In the genomic region with DNA sequence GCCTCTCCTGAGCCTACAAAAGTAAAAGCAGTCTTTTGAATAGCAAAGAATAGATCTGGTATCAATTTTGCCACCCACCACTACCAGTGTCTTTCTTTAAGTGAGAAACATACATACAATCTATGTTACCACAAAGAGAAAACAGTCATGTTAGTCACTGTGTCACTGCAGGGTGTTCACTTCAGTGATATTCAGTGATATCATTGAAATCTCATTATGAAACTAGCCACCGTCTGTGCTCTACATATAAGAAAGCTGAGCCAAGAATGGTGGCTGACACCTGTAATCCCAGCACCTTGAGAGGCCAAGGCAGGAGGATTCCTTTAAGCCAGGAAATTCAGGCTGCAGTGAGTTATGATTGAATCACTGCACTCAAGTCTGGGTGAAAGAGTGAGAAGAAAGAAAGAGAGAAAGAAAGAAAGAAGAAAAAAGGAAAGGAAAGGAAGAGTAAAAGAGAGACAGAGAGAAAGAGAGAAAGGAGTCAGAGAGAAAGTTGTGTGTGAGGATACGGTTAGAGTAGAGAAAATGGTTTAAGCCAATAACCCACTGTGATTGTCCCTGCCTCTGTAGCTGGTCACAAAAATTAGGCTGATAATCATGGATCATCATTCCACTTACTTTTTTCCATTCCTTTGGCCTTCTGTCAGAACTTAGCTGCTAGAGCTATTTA, we compare ENCODE assay signal across 16 cellular contexts.
DNase-seq lines count a peak whose midpoint lies in the region; ATAC-seq and TF ChIP-seq lines count a peak whose summit lies in the region.
"Had no signal": no experiment of that assay in that cellular context is flagged by ENCODE, and none has a peak within 500 bp of the region (broad histone marks: within the 10 kb centered on the region; RNA-seq: fewer than 3 reads in every experiment).

No MANE protein-coding gene starts in this region.

- no peak for DNase-seq in activated CD8-positive, alpha-beta T cell treated with anti-CD3 and anti-CD28 coated beads for 36 hours
- DNase-seq in activated CD8-positive, alpha-beta T cell treated with anti-CD3 and anti-CD28 coated beads, Interleukin-2, amount 10 ng/mL, durations not matched to agents 7 days and 5 days, result no peak
- DNase-seq in activated naive CD4-positive, alpha-beta T cell treated with anti-CD3 and anti-CD28 coated beads, Interleukin-2, amount 10 ng/mL, durations not matched to agents 7 days and 5 days, result no peak
- DNase-seq in stimulated activated effector memory CD8-positive, alpha-beta T cell treated with anti-CD3 and anti-CD28 coated beads, Interleukin-12 subunit alpha, Interleukin-12 subunit beta, amount 100 ng/mL, for 72 hours (ENCODE audit: low spot score in 2 of 2), result no peak
- no peak for DNase-seq in brain microvascular endothelial cell
- DNase-seq: CD8-positive, alpha-beta T cell; COR-L47; DMS153; DMS79 treated with DMSO at 0.1 percent for 48 hours; EL; H7 had no signal

- H3K9me3 Mint-ChIP-seq in activated CD8-positive, alpha-beta T cell treated with anti-CD3 and anti-CD28 coated beads for 36 hours, result peaks cover 8% of the 10 kb centered on the region
- H3K9me3 Mint-ChIP-seq in activated CD8-positive, alpha-beta T cell treated with anti-CD3 and anti-CD28 coated beads, Interleukin-2, amount 10 ng/mL, durations not matched to agents 7 days and 5 days (ENCODE audit: insufficient read depth), result peaks cover 9% of the 10 kb centered on the region
- H3K9me3 Mint-ChIP-seq in activated naive CD4-positive, alpha-beta T cell treated with anti-CD3 and anti-CD28 coated beads, Interleukin-2, amount 50 U/mL, for 24 hours, result peaks cover 10% of the 10 kb centered on the region
- peaks cover 1% of the 10 kb centered on the region for H3K9me3 Mint-ChIP-seq in activated naive CD4-positive, alpha-beta T cell treated with anti-CD3 and anti-CD28 coated beads, Interleukin-2, amount 10 ng/mL, durations not matched to agents 7 days and 5 days
- no peaks in the 10 kb centered on the region for H3K9me3 Mint-ChIP-seq in activated T-helper 17 cell treated with anti-CD3 and anti-CD28 coated beads, Interleukin-2, amount 50 U/mL, for 72 hours
- H3K9me3 Mint-ChIP-seq in stimulated activated effector memory CD8-positive, alpha-beta T cell treated with anti-CD3 and anti-CD28 coated beads, Interleukin-12 subunit alpha, Interleukin-12 subunit beta, amount 100 ng/mL, for 72 hours, result peaks cover 4% of the 10 kb centered on the region
- H3K9me3 Mint-ChIP-seq: GM23338 had no signal

- POLR2A ChIA-PET in activated CD8-positive, alpha-beta T cell treated with anti-CD3 and anti-CD28 coated beads for 36 hours (lab: Charles Lee), result interaction anchor here (1.0 kb wide), 1 partner anchor 16 kb away, joined by 3 read pairs; no protein-coding TSS in a partner anchor
- POLR2A ChIA-PET in activated CD8-positive, alpha-beta T cell treated with anti-CD3 and anti-CD28 coated beads, Interleukin-2, amount 10 ng/mL, durations not matched to agents 7 days and 5 days (lab: Charles Lee), result no interaction called here

- H3K27me3 Mint-ChIP-seq in activated CD8-positive, alpha-beta T cell treated with anti-CD3 and anti-CD28 coated beads for 36 hours, result no peaks in the 10 kb centered on the region
- no peaks in the 10 kb centered on the region for H3K27me3 Mint-ChIP-seq in activated CD8-positive, alpha-beta T cell treated with anti-CD3 and anti-CD28 coated beads, Interleukin-2, amount 10 ng/mL, durations not matched to agents 7 days and 5 days (ENCODE audit: low read depth)
- H3K27me3 Mint-ChIP-seq in activated naive CD4-positive, alpha-beta T cell treated with anti-CD3 and anti-CD28 coated beads, Interleukin-2, amount 50 U/mL, for 24 hours, result no peaks in the 10 kb centered on the region
- H3K27me3 Mint-ChIP-seq in activated naive CD4-positive, alpha-beta T cell treated with anti-CD3 and anti-CD28 coated beads, Interleukin-2, amount 10 ng/mL, durations not matched to agents 7 days and 5 days, result no peaks in the 10 kb centered on the region
- no peaks in the 10 kb centered on the region for H3K27me3 Mint-ChIP-seq in activated T-helper 17 cell treated with anti-CD3 and anti-CD28 coated beads, Interleukin-2, amount 50 U/mL, for 72 hours

- H3K27me3 ChIP-seq in brain microvascular endothelial cell (replicated peaks), result no peaks in the 10 kb centered on the region

- H3K4me3 ChIP-seq in brain microvascular endothelial cell (ENCODE audit: low read depth, low read length), result no peak overlapping the region
- H3K4me3 ChIP-seq: A549, GM23338 had no signal

- intact Hi-C loops in activated CD8-positive, alpha-beta T cell treated with anti-CD3 and anti-CD28 coated beads for 36 hours (cut with micrococcal nuclease), result no loop called here

- in situ Hi-C loops in brain microvascular endothelial cell (cut with HindIII; ENCODE audit: low pct_ligation_motif_present, low sequenced_read_pairs), result no loop called here

- H3K27ac Mint-ChIP-seq in activated CD8-positive, alpha-beta T cell treated with anti-CD3 and anti-CD28 coated beads for 36 hours, result no peak overlapping the region
- no peak overlapping the region for H3K27ac Mint-ChIP-seq in activated CD8-positive, alpha-beta T cell treated with anti-CD3 and anti-CD28 coated beads, Interleukin-2, amount 10 ng/mL, durations not matched to agents 7 days and 5 days
- peak overlapping the region; percentile 3 for H3K27ac Mint-ChIP-seq in activated naive CD4-positive, alpha-beta T cell treated with anti-CD3 and anti-CD28 coated beads, Interleukin-2, amount 50 U/mL, for 24 hours
- H3K27ac Mint-ChIP-seq in activated naive CD4-positive, alpha-beta T cell treated with anti-CD3 and anti-CD28 coated beads, Interleukin-2, amount 10 ng/mL, durations not matched to agents 7 days and 5 days, result no peak overlapping the region
- no peak overlapping the region for H3K27ac Mint-ChIP-seq in activated T-helper 17 cell treated with anti-CD3 and anti-CD28 coated beads, Interleukin-2, amount 50 U/mL, for 72 hours
- H3K27ac Mint-ChIP-seq in stimulated activated effector memory CD8-positive, alpha-beta T cell treated with anti-CD3 and anti-CD28 coated beads, Interleukin-12 subunit alpha, Interleukin-12 subunit beta, amount 100 ng/mL, for 72 hours, result peak overlapping the region; percentile 4
- H3K27ac Mint-ChIP-seq: CD14-positive monocyte; CD8-positive, alpha-beta T cell; GM23338 had no signal

- H3K27ac ChIP-seq in brain microvascular endothelial cell, result no peak overlapping the region
- H3K27ac ChIP-seq: A549 had no signal

- ATAC-seq in activated CD8-positive, alpha-beta T cell treated with anti-CD3 and anti-CD28 coated beads for 36 hours, result peak; percentile 97
- ATAC-seq in activated CD8-positive, alpha-beta T cell treated with anti-CD3 and anti-CD28 coated beads, Interleukin-2, amount 10 ng/mL, durations not matched to agents 7 days and 5 days, result no peak
- peak; percentile 66 for ATAC-seq in activated T-helper 17 cell treated with anti-CD3 and anti-CD28 coated beads, Interleukin-2, amount 50 U/mL, for 72 hours (replicated peaks)
- ATAC-seq in stimulated activated effector memory CD8-positive, alpha-beta T cell treated with anti-CD3 and anti-CD28 coated beads, Interleukin-12 subunit alpha, Interleukin-12 subunit beta, amount 100 ng/mL, for 72 hours, result peak; percentile 99
- ATAC-seq: A549; CD8-positive, alpha-beta T cell; GM23338 had no signal

- no peak for TF ChIP-seq CTCF in activated CD8-positive, alpha-beta T cell treated with anti-CD3 and anti-CD28 coated beads for 36 hours (IDR thresholded peaks at IDR 0.05)
- TF ChIP-seq CTCF in brain microvascular endothelial cell (IDR thresholded peaks at IDR 0.05; ENCODE audit: low read depth, low read length, missing control alignments), result no peak

- H3K36me3 ChIP-seq in brain microvascular endothelial cell (replicated peaks), result no peaks in the 10 kb centered on the region

- CTCF ChIA-PET in activated CD8-positive, alpha-beta T cell treated with anti-CD3 and anti-CD28 coated beads for 36 hours (lab: Charles Lee), result no interaction called here
- CTCF ChIA-PET in activated CD8-positive, alpha-beta T cell treated with anti-CD3 and anti-CD28 coated beads, Interleukin-2, amount 10 ng/mL, durations not matched to agents 7 days and 5 days (lab: Charles Lee), result no interaction called here
- CTCF ChIA-PET in activated naive CD4-positive, alpha-beta T cell treated with anti-CD3 and anti-CD28 coated beads, Interleukin-2, amount 10 ng/mL, durations not matched to agents 7 days and 5 days (lab: Charles Lee), result no interaction called here

- H3K4me1 Mint-ChIP-seq in activated CD8-positive, alpha-beta T cell treated with anti-CD3 and anti-CD28 coated beads for 36 hours (ENCODE audit: low read depth), result peaks cover 10% of the 10 kb centered on the region
- peaks cover 2% of the 10 kb centered on the region for H3K4me1 Mint-ChIP-seq in activated CD8-positive, alpha-beta T cell treated with anti-CD3 and anti-CD28 coated beads, Interleukin-2, amount 10 ng/mL, durations not matched to agents 7 days and 5 days (ENCODE audit: low read depth)
- H3K4me1 Mint-ChIP-seq in activated naive CD4-positive, alpha-beta T cell treated with anti-CD3 and anti-CD28 coated beads, Interleukin-2, amount 50 U/mL, for 24 hours, result peaks cover 7% of the 10 kb centered on the region
- no peaks in the 10 kb centered on the region for H3K4me1 Mint-ChIP-seq in activated naive CD4-positive, alpha-beta T cell treated with anti-CD3 and anti-CD28 coated beads, Interleukin-2, amount 10 ng/mL, durations not matched to agents 7 days and 5 days
- H3K4me1 Mint-ChIP-seq in activated T-helper 17 cell treated with anti-CD3 and anti-CD28 coated beads, Interleukin-2, amount 50 U/mL, for 72 hours, result no peaks in the 10 kb centered on the region
- peaks cover 6% of the 10 kb centered on the region for H3K4me1 Mint-ChIP-seq in stimulated activated effector memory CD8-positive, alpha-beta T cell treated with anti-CD3 and anti-CD28 coated beads, Interleukin-12 subunit alpha, Interleukin-12 subunit beta, amount 100 ng/mL, for 72 hours
- H3K4me1 Mint-ChIP-seq: GM23338 had no signal

- peaks cover 3% of the 10 kb centered on the region for H3K36me3 Mint-ChIP-seq in activated CD8-positive, alpha-beta T cell treated with anti-CD3 and anti-CD28 coated beads for 36 hours (ENCODE audit: low read depth)
- no peaks in the 10 kb centered on the region for H3K36me3 Mint-ChIP-seq in activated CD8-positive, alpha-beta T cell treated with anti-CD3 and anti-CD28 coated beads, Interleukin-2, amount 10 ng/mL, durations not matched to agents 7 days and 5 days (ENCODE audit: low read depth)
- no peaks in the 10 kb centered on the region for H3K36me3 Mint-ChIP-seq in activated naive CD4-positive, alpha-beta T cell treated with anti-CD3 and anti-CD28 coated beads, Interleukin-2, amount 50 U/mL, for 24 hours
- no peaks in the 10 kb centered on the region for H3K36me3 Mint-ChIP-seq in activated naive CD4-positive, alpha-beta T cell treated with anti-CD3 and anti-CD28 coated beads, Interleukin-2, amount 10 ng/mL, durations not matched to agents 7 days and 5 days
- no peaks in the 10 kb centered on the region for H3K36me3 Mint-ChIP-seq in activated T-helper 17 cell treated with anti-CD3 and anti-CD28 coated beads, Interleukin-2, amount 50 U/mL, for 72 hours (ENCODE audit: low read depth)
- H3K36me3 Mint-ChIP-seq in stimulated activated effector memory CD8-positive, alpha-beta T cell treated with anti-CD3 and anti-CD28 coated beads, Interleukin-12 subunit alpha, Interleukin-12 subunit beta, amount 100 ng/mL, for 72 hours, result no peaks in the 10 kb centered on the region
- H3K36me3 Mint-ChIP-seq: CD8-positive, alpha-beta T cell had no signal

- H3K4me3 Mint-ChIP-seq in activated CD8-positive, alpha-beta T cell treated with anti-CD3 and anti-CD28 coated beads for 36 hours, result no peak overlapping the region
- H3K4me3 Mint-ChIP-seq in activated CD8-positive, alpha-beta T cell treated with anti-CD3 and anti-CD28 coated beads, Interleukin-2, amount 10 ng/mL, durations not matched to agents 7 days and 5 days, result no peak overlapping the region
- H3K4me3 Mint-ChIP-seq in activated naive CD4-positive, alpha-beta T cell treated with anti-CD3 and anti-CD28 coated beads, Interleukin-2, amount 50 U/mL, for 24 hours, result no peak overlapping the region
- H3K4me3 Mint-ChIP-seq in activated naive CD4-positive, alpha-beta T cell treated with anti-CD3 and anti-CD28 coated beads, Interleukin-2, amount 10 ng/mL, durations not matched to agents 7 days and 5 days, result no peak overlapping the region
- no peak overlapping the region for H3K4me3 Mint-ChIP-seq in activated T-helper 17 cell treated with anti-CD3 and anti-CD28 coated beads, Interleukin-2, amount 50 U/mL, for 72 hours
- H3K4me3 Mint-ChIP-seq in stimulated activated effector memory CD8-positive, alpha-beta T cell treated with anti-CD3 and anti-CD28 coated beads, Interleukin-12 subunit alpha, Interleukin-12 subunit beta, amount 100 ng/mL, for 72 hours, result no peak overlapping the region
- H3K4me3 Mint-ChIP-seq: CD14-positive monocyte; CD8-positive, alpha-beta T cell; GM23338 had no signal

Comparison
In these comparisons a context has a peak if more than half of its experiments do, and no peak if none do; other contexts are left out.
1. H3K27ac Mint-ChIP-seq: peak in activated naive CD4-positive, alpha-beta T cell treated with anti-CD3 and anti-CD28 coated beads, Interleukin-2, amount 50 U/mL, for 24 hours (single experiment) and stimulated activated effector memory CD8-positive, alpha-beta T cell treated with anti-CD3 and anti-CD28 coated beads, Interleukin-12 subunit alpha, Interleukin-12 subunit beta, amount 100 ng/mL, for 72 hours (single experiment); none in activated CD8-positive, alpha-beta T cell treated with anti-CD3 and anti-CD28 coated beads for 36 hours (single experiment), activated CD8-positive, alpha-beta T cell treated with anti-CD3 and anti-CD28 coated beads, Interleukin-2, amount 10 ng/mL, durations not matched to agents 7 days and 5 days (single experiment), activated naive CD4-positive, alpha-beta T cell treated with anti-CD3 and anti-CD28 coated beads, Interleukin-2, amount 10 ng/mL, durations not matched to agents 7 days and 5 days (single experiment) and activated T-helper 17 cell treated with anti-CD3 and anti-CD28 coated beads, Interleukin-2, amount 50 U/mL, for 72 hours (single experiment).